Comparison of ENCODE assay signal across 8 cellular contexts in genomic region chr5:163437011-163437308, GRCh38. TPM values are rescaled to one million over a fixed set of nuclear protein-coding genes. Genes with fewer than 3 reads are reported as not detected.
DNase-seq lines count a peak whose midpoint lies in the region; ATAC-seq, FAIRE-seq and TF ChIP-seq lines count a peak whose summit lies in the region.

No MANE protein-coding gene starts in this region.

- H3K18ac ChIP-seq in IMR-90 (ENCODE audit: low read depth, low read length) = no peak overlapping the region

- ATAC-seq in A549 = no peak
- no peak for ATAC-seq in IMR-90 (ENCODE audit: low read depth)

- CTCF ChIA-PET in A549 (lab: Yijun Ruan, JAX) = interaction anchor here (0.6 to 1.5 kb wide), 2 partner anchors 69 to 1359 kb away, joined by 3 to 5 read pairs; partner anchors contain the start of gene MAT2B
- CTCF ChIA-PET in IMR-90 (lab: Yijun Ruan, JAX) = no interaction called here
- CTCF ChIA-PET in mammary epithelial cell (lab: Charles Lee; ENCODE audit: low non-redundant PET) = no interaction called here

- H3K79me2 ChIP-seq in mammary epithelial cell (ENCODE audit: insufficient read depth, low read length) = peaks cover 42% of the 10 kb centered on the region

- no peak overlapping the region for H3K14ac ChIP-seq in IMR-90 (replicated peaks; ENCODE audit: low read depth, low read length)

- TF ChIP-seq EP300 in A549 (IDR thresholded peaks at IDR 0.05) = no peak

- TF ChIP-seq RAD21 in A549 (conservative IDR thresholded peaks at IDR 0.05 in 1 of 2, IDR thresholded peaks at IDR 0.05 in 1 of 2) (no peak), IMR-90 (IDR thresholded peaks at IDR 0.05; ENCODE audit: low read length) (no peak)

- H2AK9ac ChIP-seq in IMR-90 (replicated peaks; ENCODE audit: low read depth, low read length, poor library complexity) = no peak overlapping the region

- no peak for DNase-seq in A549 (ENCODE audit: low read depth in 1 of 2, low spot score in 1 of 2)
- DNase-seq in IMR-90 = no peak
- DNase-seq in mammary epithelial cell = no peak
- no peak for DNase-seq in globus pallidus (ENCODE audit: low spot score)
- no peak for DNase-seq in NOMO-1 (lab: John Stamatoyannopoulos, UW; ENCODE audit: unreplicated experiment in 2 of 2)
- DNase-seq in activated CD4-positive, alpha-beta T cell treated with anti-CD3 and anti-CD28 coated beads for 4 hours = no peak
- DNase-seq in AG08395 (ENCODE audit: low spot score) = no peak

- H3K36me3 ChIP-seq in IMR-90 (ENCODE audit: control insufficient read depth, insufficient read depth, low read length) = peaks cover 12% of the 10 kb centered on the region
- H3K36me3 ChIP-seq in mammary epithelial cell (ENCODE audit: insufficient read depth, low read length) = peaks cover 22% of the 10 kb centered on the region
- H3K36me3 ChIP-seq in mucosa of stomach (ENCODE audit: control insufficient read depth, insufficient read depth, low read length) = peaks cover 4% of the 10 kb centered on the region

- H2BK120ac ChIP-seq in IMR-90 (ENCODE audit: low read depth, low read length) = no peak overlapping the region

- no peak for FAIRE-seq in A549 (lab: Jason Lieb, UNC)

- H3K4me3 ChIP-seq in A549 = peak overlapping the region; percentile 94
- peak overlapping the region; percentile 42 for H3K4me3 ChIP-seq in IMR-90 (ENCODE audit: insufficient read depth, low read depth, low read length)
- H3K4me3 ChIP-seq in mammary epithelial cell (replicated peaks in 1 of 3; ENCODE audit: insufficient read depth in 1 of 3, low read depth in 2 of 3, low read length in 3 of 3) = peak overlapping the region; percentile 45 to 97 (median 55)
- peak overlapping the region; percentile 87 for H3K4me3 ChIP-seq in mucosa of stomach (ENCODE audit: low read length)

- H2BK20ac ChIP-seq in IMR-90 (ENCODE audit: low read depth, low read length) = no peak overlapping the region

- no peak overlapping the region for H3K4ac ChIP-seq in IMR-90 (ENCODE audit: low read depth, low read length)

- H3K27ac ChIP-seq in A549 = peak overlapping the region; percentile 71 to 72
- no peak overlapping the region for H3K27ac ChIP-seq in IMR-90 (ENCODE audit: insufficient read depth, low read length)
- H3K27ac ChIP-seq in mammary epithelial cell (ENCODE audit: insufficient read depth, low read depth, low read length) = peak overlapping the region; percentile 44

- H4K8ac ChIP-seq in IMR-90 (ENCODE audit: low read depth in 2 of 2, low read length in 2 of 2) = peak overlapping the region; percentile 62 to 89

- no peak overlapping the region for H2AK5ac ChIP-seq in IMR-90 (ENCODE audit: low read depth, low read length)

- H3K4me1 ChIP-seq in A549 (peaks cover 25% of the 10 kb centered on the region), IMR-90 (ENCODE audit: control insufficient read depth, insufficient read depth, low read length) (no peaks in the 10 kb centered on the region), mammary epithelial cell (ENCODE audit: insufficient read depth, low read length) (peaks cover 15% of the 10 kb centered on the region), mucosa of stomach (ENCODE audit: control insufficient read depth, insufficient read depth, low read length) (peaks cover 38% of the 10 kb centered on the region)

- H3K56ac ChIP-seq in IMR-90 (ENCODE audit: extremely low read depth, insufficient read depth, low read length) = no peak overlapping the region

- no peak overlapping the region for H2BK15ac ChIP-seq in IMR-90 (ENCODE audit: low read depth, low read length)

- H3K9me3 ChIP-seq in A549 (no peaks in the 10 kb centered on the region), IMR-90 (ENCODE audit: control insufficient read depth, insufficient read depth, low read length) (no peaks in the 10 kb centered on the region), mammary epithelial cell (replicated peaks; ENCODE audit: insufficient read depth, low read length) (no peaks in the 10 kb centered on the region), mucosa of stomach (ENCODE audit: control insufficient read depth, low read length) (no peaks in the 10 kb centered on the region)

- H3K4me2 ChIP-seq in A549 (peak overlapping the region; percentile 74), IMR-90 (ENCODE audit: low read depth, low read length) (peak overlapping the region; percentile 82), mammary epithelial cell (ENCODE audit: insufficient read depth, low read depth, low read length) (peak overlapping the region; percentile 83)

- peak overlapping the region; percentile 94 for H2AFZ ChIP-seq in IMR-90 (replicated peaks; ENCODE audit: low read length, poor library complexity)
- H2AFZ ChIP-seq in mammary epithelial cell (ENCODE audit: low read depth, low read length) = peak overlapping the region; percentile 68

- H3K9me1 ChIP-seq in IMR-90 (ENCODE audit: insufficient read depth, low read length) = no peaks in the 10 kb centered on the region

- 3% methylated on average over 6 of the region's 6 CpGs for WGBS in A549 (ENCODE audit: missing lambda C conversion rate)
- WGBS in IMR-90 (ENCODE audit: extremely low coverage in 2 of 2, insufficient read length in 1 of 2), 2 experiments = no CpG with 5 or more reads among the region's 6 CpGs
- 8% methylated on average over 5 of the region's 6 CpGs for WGBS in mammary epithelial cell (ENCODE audit: low coverage, missing lambda C conversion rate)

- 0 out of 2 replicates have a peak overlapping the region, but pooled peaks have one; percentile 15 for H3K9ac ChIP-seq in IMR-90 (ENCODE audit: low read depth, low read length)
- H3K9ac ChIP-seq in mammary epithelial cell (ENCODE audit: insufficient read depth, low read length) = peak overlapping the region; percentile 31
- peak overlapping the region; percentile 99 for H3K9ac ChIP-seq in mucosa of stomach (ENCODE audit: low read length)

- peaks cover 10 to 24% of the 10 kb centered on the region in 2 experiments; a peak in 3 of 4 replicates for H3K79me1 ChIP-seq in IMR-90 (ENCODE audit: low read depth in 1 of 2, low read length in 2 of 2)

- in situ Hi-C loops in IMR-90 (cut with MboI; ENCODE audit: low sequenced_read_pairs) = no loop called here
- in situ Hi-C loops in mammary epithelial cell (cut with MboI; ENCODE audit: low sequenced_read_pairs in 2 of 2) = no loop called here

- H3K27me3 ChIP-seq in IMR-90 (ENCODE audit: control insufficient read depth, insufficient read depth, low read length) = no peaks in the 10 kb centered on the region
- H3K27me3 ChIP-seq in mammary epithelial cell (ENCODE audit: insufficient read depth, low read length) = no peaks in the 10 kb centered on the region
- H3K27me3 ChIP-seq in mucosa of stomach (ENCODE audit: control insufficient read depth, insufficient read depth, low read length) = no peaks in the 10 kb centered on the region

- POLR2A ChIA-PET in A549 (lab: Yijun Ruan, JAX) (interaction anchor here (0.6 to 3.9 kb wide), 4 partner anchors 18 to 68 kb away, joined by 3 to 76 read pairs (median 4); partner anchors contain the start of genes HMMR, MAT2B and NUDCD2), IMR-90 (lab: Charles Lee; ENCODE audit: unreplicated experiment) (no interaction called here)

- no peak overlapping the region for H3K23ac ChIP-seq in IMR-90 (ENCODE audit: low read depth, low read length)

- TF ChIP-seq CTCF in A549 (IDR thresholded peaks at IDR 0.05) (no peak), IMR-90 (conservative IDR thresholded peaks at IDR 0.05; ENCODE audit: low read depth, low read length) (no peak), mammary epithelial cell (conservative IDR thresholded peaks at IDR 0.05 in 1 of 2, IDR thresholded peaks at IDR 0.05 in 1 of 2; ENCODE audit: extremely low read depth in 1 of 2, insufficient read depth in 1 of 2, low read depth in 1 of 2, low read length in 2 of 2) (no peak)

- BruUV-seq in IMR-90 (replicated peaks; lab: Mats Ljungman, UMichigan) = no TSS peak
- BruUV-seq in mammary epithelial cell (replicated peaks; lab: Mats Ljungman, UMichigan) = TSS peak; percentile 83

- H4K91ac ChIP-seq in IMR-90 (ENCODE audit: insufficient read depth, low read depth, low read length) = no peak overlapping the region

- H4K5ac ChIP-seq in IMR-90 (ENCODE audit: low read depth, low read length) = no peak overlapping the region

- H4K20me1 ChIP-seq in IMR-90 (ENCODE audit: insufficient read depth, low read length) = peaks cover 17% of the 10 kb centered on the region; the same call in 1 of the 2 replicates
- peaks cover 5% of the 10 kb centered on the region for H4K20me1 ChIP-seq in mammary epithelial cell (ENCODE audit: insufficient read depth, low read length)

- dilution Hi-C loops in IMR-90 (cut with HindIII; ENCODE audit: low sequenced_read_pairs, unreplicated experiment) = no loop called here
- dilution Hi-C loops in mammary epithelial cell (cut with HindIII; ENCODE audit: low sequenced_read_pairs) = no loop called here

- TF ChIP-seq POLR2A in A549 (IDR thresholded peaks at IDR 0.05; ENCODE audit: low read length) (peak; percentile 63; the same call in 1 of the 2 replicates), IMR-90 (IDR thresholded peaks at IDR 0.05; ENCODE audit: low read depth, low read length) (no peak)

- peak overlapping the region; percentile 22 for H2BK5ac ChIP-seq in IMR-90 (ENCODE audit: low read depth, low read length, poor library complexity, severe bottlenecking)

- intact Hi-C loops in IMR-90 (cut with micrococcal nuclease) (no loop called here), mammary epithelial cell (cut with micrococcal nuclease) (loop anchor here (2.0 kb wide), 1 partner anchor 212 kb away; no protein-coding TSS in a partner anchor)

RNA-seq across cellular contexts. Expression of gene CCNG1, which starts 0.4 kb away (rescaled TPM):
- 76.5 and 80.5 TPM in 2 replicates for polyA plus RNA-seq in A549 (2011; rRNA removed)
- polyA plus RNA-seq in A549 (2012; cell fraction: cytosol; rRNA removed) = 15.9 and 17.9 TPM in 2 replicates
- polyA plus RNA-seq in A549 (2012; cell fraction: nucleus; rRNA removed) = 6.6 and 7.1 TPM in 2 replicates
- 69.5 to 80.8 TPM (median 80.3 TPM) in 3 replicates for polyA plus RNA-seq in A549 (2017; fragmentation: RNase III; extraction: RNeasy Plus Mini Kit Qiagen cat#74134 plus additional on column Dnase treatment)
- polyA minus RNA-seq in A549 (2011; rRNA and poly(A)+ RNA removed) = 37.5 and 47.7 TPM in 2 replicates
- total RNA-seq in IMR-90 (2012; rRNA removed) = 380 and 382 TPM in 2 replicates
- 56.2 and 72.0 TPM in 2 replicates for polyA plus RNA-seq in IMR-90 (2012; rRNA removed)
- 24.9 and 31.6 TPM in 2 replicates for polyA plus RNA-seq in IMR-90 (2012; cell fraction: cytosol; rRNA removed)
- 21.8 and 55.4 TPM in 2 replicates for polyA plus RNA-seq in IMR-90 (2012; cell fraction: nucleus; rRNA removed; ENCODE audit: low replicate concordance)
- total RNA-seq in mammary epithelial cell = 100 to 1,000 TPM in 1 of 2 donors, 10 to 100 TPM in 1; 97.6 to 215 TPM
- 74.5 TPM for polyA plus RNA-seq in mammary epithelial cell
- polyA minus RNA-seq in mammary epithelial cell = 80.6 TPM

RNA-seq across cellular contexts. Expression of gene NUDCD2, which starts 22.9 kb away (rescaled TPM):
- polyA plus RNA-seq in A549 (2011; rRNA removed) = 17.0 and 22.3 TPM in 2 replicates
- 8.2 and 9.1 TPM in 2 replicates for polyA plus RNA-seq in A549 (2012; cell fraction: cytosol; rRNA removed)
- 3.4 and 5.4 TPM in 2 replicates for polyA plus RNA-seq in A549 (2012; cell fraction: nucleus; rRNA removed)
- polyA plus RNA-seq in A549 (2017; fragmentation: RNase III; extraction: RNeasy Plus Mini Kit Qiagen cat#74134 plus additional on column Dnase treatment) = 37.1 to 43.9 TPM (median 38.4 TPM) in 3 replicates
- polyA minus RNA-seq in A549 (2011; rRNA and poly(A)+ RNA removed) = 2.6 and 4.3 TPM in 2 replicates
- 3.0 and 4.2 TPM in 2 replicates for total RNA-seq in IMR-90 (2012; rRNA removed)
- polyA plus RNA-seq in IMR-90 (2012; rRNA removed) = 3.1 and 3.5 TPM in 2 replicates
- 1.1 TPM in 2 replicates for polyA plus RNA-seq in IMR-90 (2012; cell fraction: cytosol; rRNA removed)
- polyA plus RNA-seq in IMR-90 (2012; cell fraction: nucleus; rRNA removed; ENCODE audit: low replicate concordance) = 0.58 and 4.5 TPM in 2 replicates
- 10 to 100 TPM in 1 of 2 donors, 1 to 10 TPM in 1; 6.3 to 33.1 TPM for total RNA-seq in mammary epithelial cell
- 4.9 TPM for polyA plus RNA-seq in mammary epithelial cell
- polyA minus RNA-seq in mammary epithelial cell = 0.57 TPM

RNA-seq across cellular contexts. Expression of gene HMMR, which starts 23.5 kb away (rescaled TPM):
- 32.9 and 66.0 TPM in 2 replicates for polyA plus RNA-seq in A549 (2011; rRNA removed)
- 7.0 and 8.2 TPM in 2 replicates for polyA plus RNA-seq in A549 (2012; cell fraction: cytosol; rRNA removed)
- 6.1 and 8.7 TPM in 2 replicates for polyA plus RNA-seq in A549 (2012; cell fraction: nucleus; rRNA removed)
- polyA plus RNA-seq in A549 (2017; fragmentation: RNase III; extraction: RNeasy Plus Mini Kit Qiagen cat#74134 plus additional on column Dnase treatment) = 30.7 to 38.4 TPM (median 34.0 TPM) in 3 replicates
- polyA minus RNA-seq in A549 (2011; rRNA and poly(A)+ RNA removed) = 4.0 and 7.4 TPM in 2 replicates
- 24.6 and 30.3 TPM in 2 replicates for total RNA-seq in IMR-90 (2012; rRNA removed)
- polyA plus RNA-seq in IMR-90 (2012; rRNA removed) = 10.6 and 13.0 TPM in 2 replicates
- polyA plus RNA-seq in IMR-90 (2012; cell fraction: cytosol; rRNA removed) = 0.69 and 1.2 TPM in 2 replicates
- polyA plus RNA-seq in IMR-90 (2012; cell fraction: nucleus; rRNA removed; ENCODE audit: low replicate concordance) = 0.32 and 2.6 TPM in 2 replicates
- 10 to 100 TPM in 1 of 2 donors, under 1 TPM in 1; 0.33 to 30.7 TPM for total RNA-seq in mammary epithelial cell
- 14.7 TPM for polyA plus RNA-seq in mammary epithelial cell
- 19.4 TPM for polyA minus RNA-seq in mammary epithelial cell

Comparison
In these comparisons a context has a peak if more than half of its experiments do, and no peak if none do; other contexts are left out.
1. H3K4me3 ChIP-seq: peak in every context shown above with its lines; median percentile 94 in A549; 87 in mucosa of stomach; 55 in mammary epithelial cell; 42 in IMR-90.
2. H3K9ac ChIP-seq: peak in every context shown above with its lines; median percentile 99 in mucosa of stomach; 31 in mammary epithelial cell; 15 in IMR-90.